ENCODE assay signal across 21 cellular contexts in genomic region chr13:104961246-104961645, GRCh38.
"Had no signal": no experiment of that assay in that cellular context is flagged by ENCODE, and none has a peak within 500 bp of the region (broad histone marks: within the 10 kb centered on the region; RNA-seq: fewer than 3 reads in every experiment).

No MANE protein-coding gene starts in this region.

- ATAC-seq: effector memory CD8-positive, alpha-beta T cell; esophagus mucosa; foreskin keratinocyte; gastrocnemius medialis; gastroesophageal sphincter; heart left ventricle; heart right ventricle had no signal

- DNase-seq: colonic mucosa; cortex of kidney; dermis blood vessel endothelial cell; dorsolateral prefrontal cortex; effector CD4-positive, alpha-beta T cell; effector CD8-positive, alpha-beta T cell; effector memory CD4-positive, alpha-beta T cell; effector memory CD8-positive, alpha-beta T cell; endodermal cell; erythroblast; esophagus squamous epithelium; foreskin fibroblast; foreskin keratinocyte; foreskin melanocyte; gastrocnemius medialis; glutamatergic neuron; head of caudate nucleus; heart left ventricle; heart right ventricle had no signal
